ENCODE assay signal across 2 cellular contexts in genomic region chr14:22265319-22266140, GRCh38.
TF ChIP-seq lines count a peak whose summit lies in the region.

No MANE protein-coding gene starts in this region.

TF ChIP-seq in Ishikawa, 13 proteins besides CTCF, POLR2A, EP300 and RAD21 (continued from another document):
- TF ChIP-seq REST (IDR thresholded peaks at IDR 0.05; ENCODE audit: low read depth): no peak

TF ChIP-seq in SK-N-SH, 30 proteins besides CTCF, POLR2A, EP300 and RAD21 (continued from another document):
- no peak for TF ChIP-seq REST (IDR thresholded peaks at IDR 0.05; ENCODE audit: low read depth, low read length)
- TF ChIP-seq FOXM1 (IDR thresholded peaks at IDR 0.05; ENCODE audit: low read depth): no peak
- no peak for TF ChIP-seq JUND (IDR thresholded peaks at IDR 0.05)
- no peak for TF ChIP-seq ELF1 (IDR thresholded peaks at IDR 0.05)
- no peak for TF ChIP-seq RXRA (IDR thresholded peaks at IDR 0.05; ENCODE audit: borderline replicate concordance, low read depth)
- TF ChIP-seq EZH2phosphoT487 (IDR thresholded peaks at IDR 0.05; ENCODE audit: borderline replicate concordance, low read depth): no peak
- TF ChIP-seq RCOR1 (IDR thresholded peaks at IDR 0.05; ENCODE audit: low read length): no peak
- TF ChIP-seq TCF12 (IDR thresholded peaks at IDR 0.05): no peak
- no peak for TF ChIP-seq FOSL2 (IDR thresholded peaks at IDR 0.05; ENCODE audit: borderline replicate concordance, low read depth)
- no peak for TF ChIP-seq NFIC (IDR thresholded peaks at IDR 0.05; ENCODE audit: borderline replicate concordance)
- TF ChIP-seq CHD2 (IDR thresholded peaks at IDR 0.05; ENCODE audit: low read length, partially characterized antibody): no peak
- no peak for TF ChIP-seq FOXJ3 (CRISPR knock-in tag; IDR thresholded peaks at IDR 0.05)
